1 cellular context compared by ENCODE assay signal in genomic region chr17:30291571-30292489, GRCh38.
TF ChIP-seq lines count a peak whose summit lies in the region.

TSS of gene BLMH (minus strand) at chr17:30291944. CDS start at chr17:30291819, 125 bp downstream.

TF ChIP-seq in GM12878, 131 proteins besides CTCF, POLR2A, EP300 and RAD21 (continued from another document and continues in another):
- no peak for TF ChIP-seq ZBTB4 (CRISPR knock-in tag; IDR thresholded peaks at IDR 0.05)
- TF ChIP-seq ZZZ3 (IDR thresholded peaks at IDR 0.05; ENCODE audit: control insufficient read depth, insufficient read length, low read depth), result no peak
- TF ChIP-seq PAX5 (IDR thresholded peaks at IDR 0.05; ENCODE audit: borderline replicate concordance, low read depth, low read length), result no peak; the same call in 1 of the 2 replicates
- 0 out of 2 replicates have a peak, but pooled peaks have one; percentile 36 for TF ChIP-seq HDAC2 (IDR thresholded peaks at IDR 0.05)
- no peak for TF ChIP-seq RELB (IDR thresholded peaks at IDR 0.05; ENCODE audit: low read depth)
- no peak for TF ChIP-seq CEBPZ (IDR thresholded peaks at IDR 0.05; ENCODE audit: low read depth, low read length)
- TF ChIP-seq BRCA1 (IDR thresholded peaks at IDR 0.05; ENCODE audit: low read depth, low read length), result no peak
- no peak for TF ChIP-seq MTA3 (IDR thresholded peaks at IDR 0.05; ENCODE audit: borderline replicate concordance, low read length)
- TF ChIP-seq NFYA (IDR thresholded peaks at IDR 0.05; ENCODE audit: borderline replicate concordance, low read depth, low read length), result no peak
- TF ChIP-seq GABPA (IDR thresholded peaks at IDR 0.05; ENCODE audit: low read depth), result no peak; the same call in 1 of the 2 replicates
- peak; percentile 92; the same call in 1 of the 2 replicates for TF ChIP-seq RB1 (IDR thresholded peaks at IDR 0.05; ENCODE audit: borderline replicate concordance)
- TF ChIP-seq IKZF1 (conservative IDR thresholded peaks at IDR 0.05), result peak; percentile 98
- no peak for TF ChIP-seq PKNOX1 (IDR thresholded peaks at IDR 0.05)
- TF ChIP-seq NR2C2 (IDR thresholded peaks at IDR 0.05; ENCODE audit: borderline replicate concordance, control insufficient read depth, insufficient read length, low read depth), result no peak
- no peak for TF ChIP-seq SKIL (IDR thresholded peaks at IDR 0.05; ENCODE audit: low read depth, poor library complexity, severe bottlenecking)
- TF ChIP-seq USF2 (IDR thresholded peaks at IDR 0.05; ENCODE audit: borderline replicate concordance, low read depth, low read length), result no peak
- no peak for TF ChIP-seq ZNF274 (IDR thresholded peaks at IDR 0.05; ENCODE audit: insufficient read depth, insufficient read length)
- TF ChIP-seq EZH2 (IDR thresholded peaks at IDR 0.05; ENCODE audit: borderline replicate concordance, control insufficient read depth, low read depth, low read length), result no peak
- TF ChIP-seq E2F4 (IDR thresholded peaks at IDR 0.05; ENCODE audit: low read depth, low read length), result no peak
- no peak for TF ChIP-seq HDGF (IDR thresholded peaks at IDR 0.05)
- TF ChIP-seq MAX (IDR thresholded peaks at IDR 0.05; ENCODE audit: low read depth, low read length), result no peak
- TF ChIP-seq CBFB (IDR thresholded peaks at IDR 0.05; ENCODE audit: low read depth), result no peak
- TF ChIP-seq IRF4 (IDR thresholded peaks at IDR 0.05; ENCODE audit: low read depth, low read length), result no peak
- no peak for TF ChIP-seq RFX5 (IDR thresholded peaks at IDR 0.05; ENCODE audit: low read depth, low read length)
- peak; percentile 82 for TF ChIP-seq GATAD2B (conservative IDR thresholded peaks at IDR 0.05; ENCODE audit: low read depth)
- no peak for TF ChIP-seq SP1 (IDR thresholded peaks at IDR 0.05; ENCODE audit: low read depth, low read length)
- no peak for TF ChIP-seq BCL3 (IDR thresholded peaks at IDR 0.05; ENCODE audit: borderline replicate concordance, insufficient read depth, low read depth, low read length, poor library complexity, severe bottlenecking)
- no peak for TF ChIP-seq FOXM1 (IDR thresholded peaks at IDR 0.05; ENCODE audit: low read depth, low read length)
- peak in 1 of 2 experiments; percentile 95; a peak in 2 of 3 replicates for TF ChIP-seq EGR1 (IDR thresholded peaks at IDR 0.05; ENCODE audit: borderline replicate concordance in 1 of 2, low read depth in 2 of 2, low read length in 2 of 2)
- TF ChIP-seq KDM1A (IDR thresholded peaks at IDR 0.05; ENCODE audit: borderline replicate concordance), result no peak
- TF ChIP-seq USF1 (IDR thresholded peaks at IDR 0.05; ENCODE audit: borderline replicate concordance, extremely low read length, insufficient read depth, low read depth, low read length), result no peak
- no peak for TF ChIP-seq POU2F2 (IDR thresholded peaks at IDR 0.05; ENCODE audit: borderline replicate concordance, low read depth, low read length)
- TF ChIP-seq RAD51 (IDR thresholded peaks at IDR 0.05), result no peak
- no peak for TF ChIP-seq ZBTB40 (IDR thresholded peaks at IDR 0.05; ENCODE audit: borderline replicate concordance)
- no peak for TF ChIP-seq TCF3 (IDR thresholded peaks at IDR 0.05; ENCODE audit: borderline replicate concordance, insufficient read depth, low read depth, low read length)
